1 cellular context compared by ENCODE assay signal in the genomic region with DNA sequence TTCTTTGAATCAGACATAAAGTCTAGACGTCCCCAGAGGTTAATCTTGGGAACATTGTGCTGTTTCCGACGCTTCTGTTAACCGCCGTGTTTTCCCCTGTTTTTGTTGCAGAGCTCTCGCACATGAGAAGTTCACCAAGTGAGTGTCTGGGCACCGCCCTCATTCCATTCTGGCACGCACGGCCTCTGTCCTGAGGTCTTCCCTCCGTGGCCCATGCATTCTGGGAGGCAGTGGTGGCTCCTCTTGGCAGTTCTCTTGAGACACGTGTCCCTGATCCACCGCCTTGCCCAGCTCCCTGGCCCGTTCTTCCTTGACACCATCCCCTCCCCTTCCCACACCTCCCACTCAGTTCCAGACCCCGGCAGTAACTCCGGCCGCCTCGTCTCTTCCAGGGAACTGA.
TF ChIP-seq lines count a peak whose summit lies in the region.

No MANE protein-coding gene starts in this region.

TF ChIP-seq in IMR-90, 13 proteins besides CTCF, POLR2A, EP300 and RAD21:
- TF ChIP-seq CEBPB (IDR thresholded peaks at IDR 0.05; ENCODE audit: low read depth, low read length) (no peak), NFE2L2 (IDR thresholded peaks at IDR 0.05; ENCODE audit: low read depth, low read length) (no peak), FOS (IDR thresholded peaks at IDR 0.05; ENCODE audit: low read depth, low read length) (no peak), RFX5 (IDR thresholded peaks at IDR 0.05; ENCODE audit: low read depth, low read length) (no peak), SMC3 (IDR thresholded peaks at IDR 0.05; ENCODE audit: low read depth, low read length) (no peak)
- TF ChIP-seq, protein P1, sequence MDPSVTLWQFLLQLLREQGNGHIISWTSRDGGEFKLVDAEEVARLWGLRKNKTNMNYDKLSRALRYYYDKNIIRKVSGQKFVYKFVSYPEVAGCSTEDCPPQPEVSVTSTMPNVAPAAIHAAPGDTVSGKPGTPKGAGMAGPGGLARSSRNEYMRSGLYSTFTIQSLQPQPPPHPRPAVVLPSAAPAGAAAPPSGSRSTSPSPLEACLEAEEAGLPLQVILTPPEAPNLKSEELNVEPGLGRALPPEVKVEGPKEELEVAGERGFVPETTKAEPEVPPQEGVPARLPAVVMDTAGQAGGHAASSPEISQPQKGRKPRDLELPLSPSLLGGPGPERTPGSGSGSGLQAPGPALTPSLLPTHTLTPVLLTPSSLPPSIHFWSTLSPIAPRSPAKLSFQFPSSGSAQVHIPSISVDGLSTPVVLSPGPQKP (IDR thresholded peaks at IDR 0.05; ENCODE audit: borderline replicate concordance, low read depth, low read length), result no peak
- TF ChIP-seq, protein P2, sequence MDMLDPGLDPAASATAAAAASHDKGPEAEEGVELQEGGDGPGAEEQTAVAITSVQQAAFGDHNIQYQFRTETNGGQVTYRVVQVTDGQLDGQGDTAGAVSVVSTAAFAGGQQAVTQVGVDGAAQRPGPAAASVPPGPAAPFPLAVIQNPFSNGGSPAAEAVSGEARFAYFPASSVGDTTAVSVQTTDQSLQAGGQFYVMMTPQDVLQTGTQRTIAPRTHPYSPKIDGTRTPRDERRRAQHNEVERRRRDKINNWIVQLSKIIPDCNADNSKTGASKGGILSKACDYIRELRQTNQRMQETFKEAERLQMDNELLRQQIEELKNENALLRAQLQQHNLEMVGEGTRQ (IDR thresholded peaks at IDR 0.05; ENCODE audit: low read depth, low read length), result no peak
TF ChIP-seq in IMR-90: peak in this region for 0.
